ENCODE assay signal across 1 cellular context in genomic region chr3:132721479-132722164, GRCh38.
TF ChIP-seq lines count a peak whose summit lies in the region.

No MANE protein-coding gene starts in this region.

TF ChIP-seq in HepG2, 621 proteins besides CTCF, POLR2A, EP300 and RAD21 (continued from another document):
- no peak for TF ChIP-seq TAF15 (IDR thresholded peaks at IDR 0.05; ENCODE audit: low read depth, low read length, poor library complexity, severe bottlenecking)
- no peak for TF ChIP-seq CEBPG (CRISPR knock-in tag; IDR thresholded peaks at IDR 0.05)
- peak; percentile 91 for TF ChIP-seq ZNF770 (CRISPR knock-in tag; IDR thresholded peaks at IDR 0.05)
- no peak for TF ChIP-seq U2AF2 (IDR thresholded peaks at IDR 0.05; ENCODE audit: low read depth, low read length)
- TF ChIP-seq MXD3 (CRISPR knock-in tag; IDR thresholded peaks at IDR 0.05), result peak; percentile 56; the same call in 1 of the 2 replicates
- no peak for TF ChIP-seq GTF3A (CRISPR knock-in tag; conservative IDR thresholded peaks at IDR 0.05)
TF ChIP-seq in HepG2: peak in this region for 47.
